ENCODE assay signal across 11 cellular contexts in genomic region chr16:79589495-79590134, GRCh38. TPM values are rescaled to one million over a fixed set of nuclear protein-coding genes. Genes with fewer than 3 reads are reported as not detected.
A peak's percentile ranks its signal among the peaks of the same experiment; 100 is the strongest.
DNase-seq lines count a peak whose midpoint lies in the region; ATAC-seq and TF ChIP-seq lines count a peak whose summit lies in the region.
"Had no signal": no experiment of that assay in that cellular context is flagged by ENCODE, and none has a peak within 500 bp of the region (broad histone marks: within the 10 kb centered on the region; RNA-seq: fewer than 3 reads in every experiment).

No MANE protein-coding gene starts in this region.

- peaks cover 27% of the 10 kb centered on the region for H3K27me3 Mint-ChIP-seq in activated T-cell treated with anti-CD3 and anti-CD28 coated beads, Interleukin-2, amount 50 U/mL, for 4 hours (ENCODE audit: low read depth)
- peaks cover 16 to 20% of the 10 kb centered on the region in 2 donors for H3K27me3 Mint-ChIP-seq in natural killer cell (ENCODE audit: low read depth in 2 of 2)

- no peak overlapping the region for H2AFZ ChIP-seq in SK-N-SH (ENCODE audit: low read depth)

- H3K9ac ChIP-seq in SK-N-SH = no peak overlapping the region

- TF ChIP-seq RAD21 in SK-N-SH (IDR thresholded peaks at IDR 0.05; ENCODE audit: low read length) = no peak

- H3K4me2 ChIP-seq in SK-N-SH = no peak overlapping the region

- H3K4me3 ChIP-seq in gastroesophageal sphincter (peak overlapping the region; percentile 42 to 55), transverse colon (peak overlapping the region; percentile 10 to 54 (median 29)), SK-N-SH (ENCODE audit: low read depth in 2 of 2, low read length in 1 of 2) (no peak overlapping the region)

- H3K9me3 Mint-ChIP-seq in activated T-cell treated with anti-CD3 and anti-CD28 coated beads, Interleukin-2, amount 50 U/mL, for 4 hours = no peaks in the 10 kb centered on the region
- H3K9me3 Mint-ChIP-seq in natural killer cell = no peaks in the 10 kb centered on the region
- H3K9me3 Mint-ChIP-seq: activated naive CD8-positive, alpha-beta T cell treated with anti-CD3 and anti-CD28 coated beads, Interleukin-2, amount 10 ng/mL, durations not matched to agents 7 days and 5 days had no signal

- peaks cover 31% of the 10 kb centered on the region for H3K27me3 ChIP-seq in gastroesophageal sphincter
- H3K27me3 ChIP-seq in transverse colon = peaks cover 46% of the 10 kb centered on the region
- no peaks in the 10 kb centered on the region for H3K27me3 ChIP-seq in SK-N-SH (ENCODE audit: insufficient read depth)

- H3K4me1 Mint-ChIP-seq in activated T-cell treated with anti-CD3 and anti-CD28 coated beads, Interleukin-2, amount 50 U/mL, for 4 hours (ENCODE audit: low read depth) = peaks cover 16% of the 10 kb centered on the region
- H3K4me1 Mint-ChIP-seq in natural killer cell = peaks cover 16 to 17% of the 10 kb centered on the region in 2 donors
- H3K4me1 Mint-ChIP-seq: activated naive CD8-positive, alpha-beta T cell treated with anti-CD3 and anti-CD28 coated beads, Interleukin-2, amount 10 ng/mL, durations not matched to agents 7 days and 5 days had no signal

- no peaks in the 10 kb centered on the region for H3F3A ChIP-seq in SK-N-SH (replicated peaks; ENCODE audit: insufficient read depth)

- 7% methylated on average over 16 of the region's 48 CpGs; no CpG with 5 or more reads in 1 of the 2 donors for WGBS in gastroesophageal sphincter (ENCODE audit: low coverage in 1 of 2), 2 donors
- 11 to 33% methylated on average over 5 to 39 of the region's 48 CpGs for WGBS in transverse colon (ENCODE audit: low coverage in 1 of 2), 2 donors
- WGBS in SK-N-SH (ENCODE audit: low lambda C conversion rate) = 67% methylated on average over 22 of the region's 48 CpGs

- no peaks in the 10 kb centered on the region for H3K79me2 ChIP-seq in SK-N-SH (ENCODE audit: insufficient read depth)

- peak overlapping the region; percentile 69 for H3K4me3 Mint-ChIP-seq in activated T-cell treated with anti-CD3 and anti-CD28 coated beads, Interleukin-2, amount 50 U/mL, for 4 hours
- peak overlapping the region; percentile 74 for H3K4me3 Mint-ChIP-seq in natural killer cell
- H3K4me3 Mint-ChIP-seq: activated naive CD8-positive, alpha-beta T cell treated with anti-CD3 and anti-CD28 coated beads, Interleukin-2, amount 10 ng/mL, durations not matched to agents 7 days and 5 days had no signal

- peak overlapping the region in 3 of 4 donors; percentile 18 to 68 (median 66) for H3K27ac ChIP-seq in gastroesophageal sphincter
- H3K27ac ChIP-seq in transverse colon = peak overlapping the region; percentile 54 to 85 (median 78)
- H3K27ac ChIP-seq in SK-N-SH (ENCODE audit: low read depth in 2 of 2, low read length in 1 of 2) = no peak overlapping the region

- intact Hi-C loops in natural killer cell (cut with micrococcal nuclease) (no loop called here), transverse colon (cut with DNase I; ENCODE audit: low total_unique reads) (no loop called here)

- peak; percentile 44 to 49 for ATAC-seq in activated T-cell treated with anti-CD3 and anti-CD28 coated beads, Interleukin-2, amount 50 U/mL, for 4 hours
- peak; percentile 26 for ATAC-seq in gastroesophageal sphincter
- peak in 1 of 3 donors; percentile 21 for ATAC-seq in natural killer cell

- H3K9me3 ChIP-seq in gastroesophageal sphincter = no peaks in the 10 kb centered on the region
- H3K9me3 ChIP-seq in transverse colon = no peaks in the 10 kb centered on the region
- no peaks in the 10 kb centered on the region for H3K9me3 ChIP-seq in SK-N-SH

- CTCF ChIA-PET in SK-N-SH (lab: Yijun Ruan, JAX) = no interaction called here

- TF ChIP-seq CTCF in gastroesophageal sphincter (IDR thresholded peaks at IDR 0.05) (no peak), natural killer cell (IDR thresholded peaks at IDR 0.05) (no peak), transverse colon (IDR thresholded peaks at IDR 0.05) (no peak), SK-N-SH (IDR thresholded peaks at IDR 0.05) (no peak)

- no peaks in the 10 kb centered on the region for H3K9me2 ChIP-seq in SK-N-SH

- H4K20me1 ChIP-seq in SK-N-SH (ENCODE audit: insufficient read depth) = no peaks in the 10 kb centered on the region

- H3K36me3 ChIP-seq in gastroesophageal sphincter = no peaks in the 10 kb centered on the region
- H3K36me3 ChIP-seq in transverse colon = no peaks in the 10 kb centered on the region
- no peaks in the 10 kb centered on the region for H3K36me3 ChIP-seq in SK-N-SH (replicated peaks in 1 of 2; ENCODE audit: control insufficient read depth in 1 of 2, insufficient read depth in 2 of 2, low read length in 1 of 2)

- H3K36me3 Mint-ChIP-seq in activated T-cell treated with anti-CD3 and anti-CD28 coated beads, Interleukin-2, amount 50 U/mL, for 4 hours (ENCODE audit: insufficient read depth) = peaks cover 8% of the 10 kb centered on the region
- peaks cover 11% of the 10 kb centered on the region for H3K36me3 Mint-ChIP-seq in natural killer cell
- H3K36me3 Mint-ChIP-seq: activated naive CD8-positive, alpha-beta T cell treated with anti-CD3 and anti-CD28 coated beads, Interleukin-2, amount 10 ng/mL, durations not matched to agents 7 days and 5 days had no signal

- in situ Hi-C loops in transverse colon (cut with MboI; ENCODE audit: low pct_ligation_motif_present in 1 of 4, low pct_unique_long_range_greater_than_20kb in 1 of 4, low sequenced_read_pairs in 3 of 4) = no loop called here

- TF ChIP-seq POLR2A in gastroesophageal sphincter (IDR thresholded peaks at IDR 0.05) = no peak
- no peak for TF ChIP-seq POLR2A in transverse colon (IDR thresholded peaks at IDR 0.05)
- TF ChIP-seq POLR2A in erythroblast (IDR thresholded peaks at IDR 0.05; ENCODE audit: low read length) = no peak

- H3K27ac Mint-ChIP-seq in natural killer cell = no peak overlapping the region
- H3K27ac Mint-ChIP-seq: activated naive CD8-positive, alpha-beta T cell treated with anti-CD3 and anti-CD28 coated beads, Interleukin-2, amount 10 ng/mL, durations not matched to agents 7 days and 5 days had no signal

- DNase-seq in activated T-cell treated with anti-CD3 and anti-CD28 coated beads, Interleukin-2, amount 50 U/mL, for 4 hours = no peak
- no peak for DNase-seq in activated T-cell treated with anti-CD3 and anti-CD28 coated beads, Interleukin-2, amount 50 U/mL, for 48 hours
- DNase-seq in natural killer cell = no peak
- DNase-seq in transverse colon = no peak
- no peak for DNase-seq in NCI-H146 (lab: John Stamatoyannopoulos, UW)
- DNase-seq in erythroblast (lab: John Stamatoyannopoulos, UW) = no peak
- no peak for DNase-seq in SK-N-SH
- DNase-seq: activated naive CD8-positive, alpha-beta T cell treated with anti-CD3 and anti-CD28 coated beads, Interleukin-2, amount 10 ng/mL, durations not matched to agents 7 days and 5 days; NCI-H446 treated with DMSO at 0.1 percent for 48 hours; T1000 had no signal

- TF ChIP-seq EP300 in gastroesophageal sphincter (IDR thresholded peaks at IDR 0.05) = no peak
- no peak for TF ChIP-seq EP300 in transverse colon (IDR thresholded peaks at IDR 0.05; ENCODE audit: low read depth)
- TF ChIP-seq EP300 in SK-N-SH (IDR thresholded peaks at IDR 0.05; ENCODE audit: borderline replicate concordance in 1 of 2, low read depth in 1 of 2, low read length in 1 of 2) = no peak

- H3K4me1 ChIP-seq in gastroesophageal sphincter = peaks cover 0 to 16% (median 0%) of the 10 kb centered on the region in 3 donors
- H3K4me1 ChIP-seq in transverse colon = peaks cover 0 to 13% (median 0%) of the 10 kb centered on the region in 4 donors
- no peaks in the 10 kb centered on the region for H3K4me1 ChIP-seq in SK-N-SH (ENCODE audit: control insufficient read depth in 1 of 2, insufficient read depth in 2 of 2, low read depth in 1 of 2, low read length in 1 of 2)

- POLR2A ChIA-PET in SK-N-SH (lab: Yijun Ruan, JAX) = interaction anchor here (0.6 kb wide), 1 partner anchor 785 kb away, joined by 3 read pairs; no protein-coding TSS in a partner anchor

TF ChIP-seq in SK-N-SH, 30 proteins besides CTCF, POLR2A, EP300 and RAD21:
- no peak for TF ChIP-seq ZBTB33 (IDR thresholded peaks at IDR 0.05; ENCODE audit: borderline replicate concordance, low read depth)

RNA-seq across cellular contexts. Expression of gene MAF, which starts 10.9 kb away (rescaled TPM):
- 100 to 1,000 TPM in 2 of 3 donors, 10 to 100 TPM in 1; 71.5 to 148 (median 141) TPM for total RNA-seq in activated T-cell treated with anti-CD3 and anti-CD28 coated beads, Interleukin-2, amount 50 U/mL, for 4 hours
- 10 to 100 TPM; 24.8 to 52.0 (median 33.6) TPM for total RNA-seq in gastroesophageal sphincter
- total RNA-seq in natural killer cell = 10 to 100 TPM; 24.0 to 50.1 (median 27.1) TPM
- 10 to 100 TPM in 3 of 4 donors, 1 to 10 TPM in 1; 8.4 to 25.2 (median 14.0) TPM for total RNA-seq in transverse colon
- 0.23 and 0.37 TPM in 2 replicates for polyA plus RNA-seq in SK-N-SH (2012; rRNA removed)
- 0.27 and 0.34 TPM in 2 replicates for polyA plus RNA-seq in SK-N-SH (2012; cell fraction: cytosol; rRNA removed)
- 0.50 and 0.61 TPM in 2 replicates for polyA plus RNA-seq in SK-N-SH (2012; cell fraction: nucleus; rRNA removed)

Comparison
In these comparisons a context has a peak if more than half of its experiments do, and no peak if none do; other contexts are left out.
1. H3K27ac ChIP-seq: peak in gastroesophageal sphincter (3 of 4) and transverse colon (4 of 4); none in SK-N-SH (0 of 2).
2. H3K4me3 ChIP-seq: peak in gastroesophageal sphincter (2 of 2) and transverse colon (4 of 4); none in SK-N-SH (0 of 2).